9 cellular contexts compared by ENCODE assay signal in the genomic region with DNA sequence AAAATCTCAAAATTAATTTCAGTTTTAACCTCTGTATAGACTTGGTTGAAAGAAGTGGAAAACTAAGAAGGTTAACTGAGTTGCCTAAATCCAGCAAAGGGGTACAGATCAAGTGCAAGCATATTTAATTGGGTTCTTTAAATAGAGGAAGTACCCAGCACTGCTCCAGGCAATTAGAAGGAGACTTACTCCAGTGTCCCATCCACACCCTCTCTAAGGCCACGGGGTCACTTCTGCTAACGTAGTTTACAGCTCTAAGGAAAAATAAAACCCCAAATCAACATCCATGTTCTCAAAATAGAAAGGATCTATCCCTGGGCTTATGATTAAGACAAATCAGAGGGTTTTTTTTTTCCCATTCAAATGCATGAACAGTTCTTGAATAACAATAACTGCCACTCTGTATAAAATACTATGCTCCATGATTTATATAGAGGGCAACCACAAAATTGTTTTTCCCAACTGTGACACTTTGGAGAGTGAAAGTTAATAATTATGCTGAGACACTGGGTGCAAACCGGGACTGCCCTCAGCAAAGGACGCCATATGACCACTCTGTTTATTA. TPM values are rescaled to one million over a fixed set of nuclear protein-coding genes. Genes with fewer than 3 reads are reported as not detected.
DNase-seq lines count a peak whose midpoint lies in the region; ATAC-seq and TF ChIP-seq lines count a peak whose summit lies in the region.
"Had no signal": no experiment of that assay in that cellular context is flagged by ENCODE, and none has a peak within 500 bp of the region (broad histone marks: within the 10 kb centered on the region; RNA-seq: fewer than 3 reads in every experiment).

No MANE protein-coding gene starts in this region.

- H3K4me3 Mint-ChIP-seq in CD4-positive, alpha-beta T cell: peak overlapping the region; percentile 59
- H3K4me3 Mint-ChIP-seq in activated T-helper 17 cell treated with anti-CD3 and anti-CD28 coated beads, Interleukin-2, amount 50 U/mL, for 72 hours: peak overlapping the region; percentile 75

- TF ChIP-seq RAD21 in IMR-90 (IDR thresholded peaks at IDR 0.05; ENCODE audit: low read length): no peak

- BruUV-seq in IMR-90 (replicated peaks; lab: Mats Ljungman, UMichigan): no TSS peak

- H2AFZ ChIP-seq in IMR-90 (replicated peaks; ENCODE audit: low read length, poor library complexity): no peak overlapping the region

- no peak overlapping the region for H2BK120ac ChIP-seq in IMR-90 (ENCODE audit: low read depth, low read length)

- no peaks in the 10 kb centered on the region for H3K9me3 Mint-ChIP-seq in CD4-positive, alpha-beta T cell
- no peaks in the 10 kb centered on the region for H3K9me3 Mint-ChIP-seq in activated T-helper 17 cell treated with anti-CD3 and anti-CD28 coated beads, Interleukin-2, amount 50 U/mL, for 72 hours

- H3K27ac Mint-ChIP-seq in CD4-positive, alpha-beta T cell: peak overlapping the region; percentile 37
- H3K27ac Mint-ChIP-seq in activated T-helper 17 cell treated with anti-CD3 and anti-CD28 coated beads, Interleukin-2, amount 50 U/mL, for 72 hours: peak overlapping the region; percentile 82

- H3K27me3 ChIP-seq in CD4-positive, alpha-beta T cell (ENCODE audit: control insufficient read depth, insufficient read depth, low read length): no peaks in the 10 kb centered on the region
- no peaks in the 10 kb centered on the region for H3K27me3 ChIP-seq in IMR-90 (ENCODE audit: control insufficient read depth, insufficient read depth, low read length)
- H3K27me3 ChIP-seq in muscle layer of duodenum (ENCODE audit: low read depth, low read length): no peaks in the 10 kb centered on the region

- H3K9me1 ChIP-seq in IMR-90 (ENCODE audit: insufficient read depth, low read length): peaks cover 13% of the 10 kb centered on the region

- H2AK5ac ChIP-seq in IMR-90 (ENCODE audit: low read depth, low read length): no peak overlapping the region

- TF ChIP-seq CTCF in CD4-positive, alpha-beta T cell (IDR thresholded peaks at IDR 0.05): no peak
- no peak for TF ChIP-seq CTCF in IMR-90 (conservative IDR thresholded peaks at IDR 0.05; ENCODE audit: low read depth, low read length)

- no peak overlapping the region for H3K4me3 ChIP-seq in IMR-90 (ENCODE audit: insufficient read depth, low read depth, low read length)
- peak overlapping the region; percentile 23 to 24 for H3K4me3 ChIP-seq in muscle layer of duodenum (ENCODE audit: low read depth in 1 of 2, low read length in 2 of 2)
- H3K4me3 ChIP-seq: skin epidermis had no signal

- no peak for DNase-seq in CD4-positive, alpha-beta T cell
- DNase-seq in IMR-90: no peak
- DNase-seq in GM03348 (ENCODE audit: low spot score): no peak
- DNase-seq in RPMI8226: no peak

- ATAC-seq in CD4-positive, alpha-beta T cell (ENCODE audit: poor library complexity): no peak
- ATAC-seq in IMR-90 (ENCODE audit: low read depth) (no peak), GM21447 (IDR thresholded peaks at IDR 0.05; ENCODE audit: unreplicated experiment) (no peak), GM18858 (IDR thresholded peaks at IDR 0.05; ENCODE audit: unreplicated experiment) (no peak)
- no peak for ATAC-seq in activated T-helper 17 cell treated with anti-CD3 and anti-CD28 coated beads, Interleukin-2, amount 50 U/mL, for 72 hours (replicated peaks)

- H3K4me2 ChIP-seq in IMR-90 (ENCODE audit: low read depth, low read length): no peak overlapping the region

- H2BK15ac ChIP-seq in IMR-90 (ENCODE audit: low read depth, low read length): no peak overlapping the region

- no peak overlapping the region for H4K8ac ChIP-seq in IMR-90 (ENCODE audit: low read depth in 2 of 2, low read length in 2 of 2)

- H3K4ac ChIP-seq in IMR-90 (ENCODE audit: low read depth, low read length): no peak overlapping the region

- peaks cover 6% of the 10 kb centered on the region; the same call in 1 of the 2 replicates for H4K20me1 ChIP-seq in IMR-90 (ENCODE audit: insufficient read depth, low read length)

- H3K36me3 Mint-ChIP-seq in CD4-positive, alpha-beta T cell (ENCODE audit: low read depth): peaks cover 6% of the 10 kb centered on the region
- no peaks in the 10 kb centered on the region for H3K36me3 Mint-ChIP-seq in activated T-helper 17 cell treated with anti-CD3 and anti-CD28 coated beads, Interleukin-2, amount 50 U/mL, for 72 hours (ENCODE audit: low read depth)

- no peak overlapping the region for H4K91ac ChIP-seq in IMR-90 (ENCODE audit: insufficient read depth, low read depth, low read length)

- TF ChIP-seq POLR2A in IMR-90 (IDR thresholded peaks at IDR 0.05; ENCODE audit: low read depth, low read length): no peak

- no peak overlapping the region for H3K23ac ChIP-seq in IMR-90 (ENCODE audit: low read depth, low read length)

- POLR2A ChIA-PET in CD4-positive, alpha-beta T cell (lab: Charles Lee): interaction anchor here (0.6 kb wide), 1 partner anchor 10 kb away, joined by 4 read pairs; no protein-coding TSS in a partner anchor
- POLR2A ChIA-PET in IMR-90 (lab: Charles Lee; ENCODE audit: unreplicated experiment): interaction anchor here (0.6 kb wide), 1 partner anchor 79 kb away, joined by 3 read pairs; no protein-coding TSS in a partner anchor

- dilution Hi-C loops in IMR-90 (cut with HindIII; ENCODE audit: low sequenced_read_pairs, unreplicated experiment): no loop called here

- no peak overlapping the region; the same call in 1 of the 2 replicates for H4K5ac ChIP-seq in IMR-90 (ENCODE audit: low read depth, low read length)

- in situ Hi-C loops in IMR-90 (cut with MboI; ENCODE audit: low sequenced_read_pairs): no loop called here

- no peak overlapping the region for H2AK9ac ChIP-seq in IMR-90 (replicated peaks; ENCODE audit: low read depth, low read length, poor library complexity)

- H2BK20ac ChIP-seq in IMR-90 (ENCODE audit: low read depth, low read length): no peak overlapping the region

- H3K27me3 Mint-ChIP-seq in CD4-positive, alpha-beta T cell: no peaks in the 10 kb centered on the region
- no peaks in the 10 kb centered on the region for H3K27me3 Mint-ChIP-seq in activated T-helper 17 cell treated with anti-CD3 and anti-CD28 coated beads, Interleukin-2, amount 50 U/mL, for 72 hours

- intact Hi-C loops in CD4-positive, alpha-beta T cell (cut with DNase I, micrococcal nuclease): no loop called here
- intact Hi-C loops in IMR-90 (cut with micrococcal nuclease): loop anchor here (10.0 kb wide), 1 partner anchor 49 kb away; no protein-coding TSS in a partner anchor

- WGBS in IMR-90 (ENCODE audit: extremely low coverage in 2 of 2, insufficient read length in 1 of 2), 2 experiments: no CpG with 5 or more reads among the region's 4 CpGs

- CTCF ChIA-PET in CD4-positive, alpha-beta T cell (lab: Charles Lee): no interaction called here
- CTCF ChIA-PET in IMR-90 (lab: Yijun Ruan, JAX): interaction anchor here (0.7 kb wide), 1 partner anchor 19 kb away, joined by 3 read pairs; no protein-coding TSS in a partner anchor

- no peak overlapping the region for H2BK5ac ChIP-seq in IMR-90 (ENCODE audit: low read depth, low read length, poor library complexity, severe bottlenecking)

- H3K9me3 ChIP-seq in CD4-positive, alpha-beta T cell (ENCODE audit: control insufficient read depth, low read length): no peaks in the 10 kb centered on the region
- H3K9me3 ChIP-seq in IMR-90 (ENCODE audit: control insufficient read depth, insufficient read depth, low read length) (no peaks in the 10 kb centered on the region), muscle layer of duodenum (ENCODE audit: control insufficient read depth in 1 of 2, low read length in 2 of 2) (no peaks in the 10 kb centered on the region)

- H3K79me1 ChIP-seq in IMR-90 (ENCODE audit: low read depth in 1 of 2, low read length in 2 of 2): peaks cover 6 to 32% of the 10 kb centered on the region in 2 experiments; a peak in 3 of 4 replicates

- no peak overlapping the region for H3K27ac ChIP-seq in CD4-positive, alpha-beta T cell (ENCODE audit: low read depth, low read length)
- H3K27ac ChIP-seq in IMR-90 (ENCODE audit: insufficient read depth, low read length) (no peak overlapping the region), muscle layer of duodenum (ENCODE audit: low read length) (no peak overlapping the region)
- H3K27ac ChIP-seq: skin epidermis had no signal

- peak overlapping the region; percentile 4; the same call in 1 of the 2 replicates for H3K18ac ChIP-seq in IMR-90 (ENCODE audit: low read depth, low read length)

- H3K4me1 ChIP-seq in IMR-90 (ENCODE audit: control insufficient read depth, insufficient read depth, low read length) (peaks cover 16% of the 10 kb centered on the region), muscle layer of duodenum (ENCODE audit: control insufficient read depth in 1 of 2, insufficient read depth in 2 of 2, low read length in 2 of 2) (no peaks in the 10 kb centered on the region)

- no peak overlapping the region for H3K14ac ChIP-seq in IMR-90 (replicated peaks; ENCODE audit: low read depth, low read length)

- peaks cover 86% of the 10 kb centered on the region for H3K4me1 Mint-ChIP-seq in CD4-positive, alpha-beta T cell (ENCODE audit: low read depth)
- peaks cover 45% of the 10 kb centered on the region for H3K4me1 Mint-ChIP-seq in activated T-helper 17 cell treated with anti-CD3 and anti-CD28 coated beads, Interleukin-2, amount 50 U/mL, for 72 hours

- H3K36me3 ChIP-seq in IMR-90 (ENCODE audit: control insufficient read depth, insufficient read depth, low read length): no peaks in the 10 kb centered on the region
- no peaks in the 10 kb centered on the region for H3K36me3 ChIP-seq in muscle layer of duodenum (ENCODE audit: control insufficient read depth in 1 of 2, insufficient read depth in 2 of 2, low read length in 2 of 2)

- H3K56ac ChIP-seq in IMR-90 (ENCODE audit: extremely low read depth, insufficient read depth, low read length): no peak overlapping the region

- no peak overlapping the region for H3K9ac ChIP-seq in IMR-90 (ENCODE audit: low read depth, low read length)

TF ChIP-seq in IMR-90, 13 proteins besides CTCF, POLR2A, EP300 and RAD21 (continues in another document):
- no peak for TF ChIP-seq NFE2L2 (IDR thresholded peaks at IDR 0.05; ENCODE audit: low read depth, low read length)
- TF ChIP-seq, protein P1, sequence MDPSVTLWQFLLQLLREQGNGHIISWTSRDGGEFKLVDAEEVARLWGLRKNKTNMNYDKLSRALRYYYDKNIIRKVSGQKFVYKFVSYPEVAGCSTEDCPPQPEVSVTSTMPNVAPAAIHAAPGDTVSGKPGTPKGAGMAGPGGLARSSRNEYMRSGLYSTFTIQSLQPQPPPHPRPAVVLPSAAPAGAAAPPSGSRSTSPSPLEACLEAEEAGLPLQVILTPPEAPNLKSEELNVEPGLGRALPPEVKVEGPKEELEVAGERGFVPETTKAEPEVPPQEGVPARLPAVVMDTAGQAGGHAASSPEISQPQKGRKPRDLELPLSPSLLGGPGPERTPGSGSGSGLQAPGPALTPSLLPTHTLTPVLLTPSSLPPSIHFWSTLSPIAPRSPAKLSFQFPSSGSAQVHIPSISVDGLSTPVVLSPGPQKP (IDR thresholded peaks at IDR 0.05; ENCODE audit: borderline replicate concordance, low read depth, low read length): no peak

RNA-seq across cellular contexts. Expression of a gene that starts 4.6 kb away (rescaled TPM):
- total RNA-seq in CD4-positive, alpha-beta T cell: 10 to 100 TPM; 13.7 to 18.4 TPM
- 3.0 and 4.2 TPM in 2 replicates for total RNA-seq in IMR-90 (2012; rRNA removed)
- polyA plus RNA-seq in IMR-90 (2012; rRNA removed): 3.0 and 4.8 TPM in 2 replicates
- 3.6 and 4.1 TPM in 2 replicates for polyA plus RNA-seq in IMR-90 (2012; cell fraction: cytosol; rRNA removed)
- 5.4 and 11.0 TPM in 2 replicates for polyA plus RNA-seq in IMR-90 (2012; cell fraction: nucleus; rRNA removed; ENCODE audit: low replicate concordance)
- 10 to 100 TPM in 1 of 2 donors, 1 to 10 TPM in 1; 7.0 to 10.8 TPM for total RNA-seq in activated T-helper 17 cell treated with anti-CD3 and anti-CD28 coated beads, Interleukin-2, amount 50 U/mL, for 72 hours
